10 cellular contexts compared by ENCODE assay signal in genomic region chr15:75149911-75150709, GRCh38. TPM values are rescaled to one million over a fixed set of nuclear protein-coding genes. Genes with fewer than 3 reads are reported as not detected.
A peak's percentile ranks its signal among the peaks of the same experiment; 100 is the strongest.
DNase-seq lines count a peak whose midpoint lies in the region; ATAC-seq, FAIRE-seq and TF ChIP-seq lines count a peak whose summit lies in the region.
"Had no signal": no experiment of that assay in that cellular context is flagged by ENCODE, and none has a peak within 500 bp of the region (broad histone marks: within the 10 kb centered on the region; RNA-seq: fewer than 3 reads in every experiment).

No MANE protein-coding gene starts in this region.

- TF ChIP-seq RAD21 in IMR-90 (IDR thresholded peaks at IDR 0.05; ENCODE audit: low read length) (no peak), K562 (CRISPR knock-in tag; conservative IDR thresholded peaks at IDR 0.05 in 1 of 2, IDR thresholded peaks at IDR 0.05 in 1 of 2) (no peak)

- H3K23ac ChIP-seq in IMR-90 (ENCODE audit: low read depth, low read length) = no peak overlapping the region

- H3K4me3 ChIP-seq in IMR-90 (ENCODE audit: insufficient read depth, low read depth, low read length) (no peak overlapping the region), K562 (no peak overlapping the region), vagina (no peak overlapping the region)

- TF ChIP-seq CTCF in IMR-90 (conservative IDR thresholded peaks at IDR 0.05; ENCODE audit: low read depth, low read length) (no peak), K562 (IDR thresholded peaks at IDR 0.05 in 2 of 3, conservative IDR thresholded peaks at IDR 0.05 in 1 of 3; ENCODE audit: insufficient read depth in 2 of 3, low read depth in 1 of 3, low read length in 3 of 3) (no peak), mesothelial cell of epicardium (IDR thresholded peaks at IDR 0.05; ENCODE audit: unreplicated experiment) (no peak), vagina (IDR thresholded peaks at IDR 0.05) (no peak)

- H3K4me2 ChIP-seq in IMR-90 (ENCODE audit: low read depth, low read length) = no peak overlapping the region
- H3K4me2 ChIP-seq in K562 (ENCODE audit: insufficient read depth, low read length) = no peak overlapping the region

- H4K91ac ChIP-seq in IMR-90 (ENCODE audit: insufficient read depth, low read depth, low read length) = no peak overlapping the region

- peaks cover 3% of the 10 kb centered on the region for H3K36me3 Mint-ChIP-seq in mesothelial cell of epicardium
- H3K36me3 Mint-ChIP-seq: IgD-negative memory B cell had no signal

- no peaks in the 10 kb centered on the region for H3K79me2 ChIP-seq in K562 (ENCODE audit: control insufficient read depth, insufficient read depth, low read length)
- H3K79me2 ChIP-seq: parathyroid adenoma had no signal

- H3K4me3 Mint-ChIP-seq in mesothelial cell of epicardium = no peak overlapping the region
- H3K4me3 Mint-ChIP-seq: IgD-negative memory B cell had no signal

- H3K4me1 ChIP-seq in IMR-90 (ENCODE audit: control insufficient read depth, insufficient read depth, low read length) = no peaks in the 10 kb centered on the region
- H3K4me1 ChIP-seq in K562 (replicated peaks in 1 of 2; ENCODE audit: control insufficient read depth in 2 of 2, insufficient read depth in 2 of 2, low read length in 2 of 2) = peaks cover 8 to 38% of the 10 kb centered on the region in 2 experiments
- H3K4me1 ChIP-seq in vagina = no peaks in the 10 kb centered on the region
- H3K4me1 ChIP-seq: parathyroid adenoma had no signal

- peak; percentile 84 for FAIRE-seq in K562 (lab: Jason Lieb, UNC)

- peak; percentile 94 for DNase-seq in ELR (ENCODE audit: low read depth)
- DNase-seq in IMR-90 = peak; percentile 38
- DNase-seq in K562 (ENCODE audit: extremely low read depth in 1 of 4, low spot score in 3 of 4) = peak in 3 of 4 experiments; percentile 33 to 70 (median 39)
- DNase-seq in mesothelial cell of epicardium (ENCODE audit: low spot score in 2 of 2, unreplicated experiment in 2 of 2) = no peak
- DNase-seq in OCI-M2 (lab: John Stamatoyannopoulos, UW; ENCODE audit: unreplicated experiment) = no peak
- no peak for DNase-seq in vagina (ENCODE audit: extremely low spot score in 2 of 2)
- no peak for DNase-seq in anterior cingulate cortex (lab: John Stamatoyannopoulos, UW)
- no peak for DNase-seq in stimulated activated CD4-positive, alpha-beta T cell treated with anti-CD3 and anti-CD28 coated beads, Interleukin-4, amount 100 ng/mL, for 4 hours

- peaks cover 23% of the 10 kb centered on the region for H3K4me1 Mint-ChIP-seq in mesothelial cell of epicardium

- no peaks in the 10 kb centered on the region; the same call in 1 of the 2 replicates for H3K27me3 ChIP-seq in IMR-90 (ENCODE audit: control insufficient read depth, insufficient read depth, low read length)
- no peaks in the 10 kb centered on the region for H3K27me3 ChIP-seq in K562 (ENCODE audit: control insufficient read depth in 2 of 2, insufficient read depth in 2 of 2, low read length in 2 of 2)
- H3K27me3 ChIP-seq in vagina = no peaks in the 10 kb centered on the region

- POLR2A ChIA-PET in IMR-90 (lab: Charles Lee; ENCODE audit: unreplicated experiment) = no interaction called here
- POLR2A ChIA-PET in K562 (lab: Yijun Ruan, JAX) = interaction anchor here (0.8 to 1.3 kb wide), 2 partner anchors 10 to 84 kb away, joined by 3 read pairs; no protein-coding TSS in a partner anchor

- H2BK20ac ChIP-seq in IMR-90 (ENCODE audit: low read depth, low read length) = no peak overlapping the region

- no peaks in the 10 kb centered on the region for H3K79me1 ChIP-seq in IMR-90 (ENCODE audit: low read depth in 1 of 2, low read length in 2 of 2)

- H2AFZ ChIP-seq in IMR-90 (replicated peaks; ENCODE audit: low read length, poor library complexity) (no peak overlapping the region), K562 (ENCODE audit: low read depth, low read length) (peak overlapping the region; percentile 72)
- H2AFZ ChIP-seq: parathyroid adenoma had no signal

- TF ChIP-seq POLR2A in IMR-90 (IDR thresholded peaks at IDR 0.05; ENCODE audit: low read depth, low read length) = no peak
- no peak for TF ChIP-seq POLR2A in K562 (conservative IDR thresholded peaks at IDR 0.05)
- TF ChIP-seq POLR2A in vagina (IDR thresholded peaks at IDR 0.05) = no peak

- intact Hi-C loops in IMR-90 (cut with micrococcal nuclease) = no loop called here
- intact Hi-C loops in K562 (cut with micrococcal nuclease) = no loop called here
- intact Hi-C loops in vagina (cut with DNase I) = no loop called here

- H4K8ac ChIP-seq in IMR-90 (ENCODE audit: low read depth in 2 of 2, low read length in 2 of 2) = no peak overlapping the region

- in situ Hi-C loops in IMR-90 (cut with MboI; ENCODE audit: low sequenced_read_pairs) = no loop called here
- in situ Hi-C loops in K562 (cut with MboI) = no loop called here

- CTCF ChIA-PET in IMR-90 (lab: Yijun Ruan, JAX) (no interaction called here), K562 (lab: Yijun Ruan, JAX; ENCODE audit: low intra/inter-chr PET ratio) (no interaction called here)

- H3K36me3 ChIP-seq in IMR-90 (ENCODE audit: control insufficient read depth, insufficient read depth, low read length) = no peaks in the 10 kb centered on the region
- H3K36me3 ChIP-seq in K562 (ENCODE audit: control insufficient read depth, insufficient read depth, low read length) = no peaks in the 10 kb centered on the region
- H3K36me3 ChIP-seq in vagina = no peaks in the 10 kb centered on the region

- peaks cover 6% of the 10 kb centered on the region for H3K9me3 Mint-ChIP-seq in mesothelial cell of epicardium

- no peak overlapping the region for H2BK120ac ChIP-seq in IMR-90 (ENCODE audit: low read depth, low read length)

- peaks cover 13% of the 10 kb centered on the region for H3K9me3 ChIP-seq in IMR-90 (ENCODE audit: control insufficient read depth, insufficient read depth, low read length)
- H3K9me3 ChIP-seq in K562 (replicated peaks; ENCODE audit: control insufficient read depth, insufficient read depth, low read depth, low read length) = peaks cover 4% of the 10 kb centered on the region; the same call in 1 of the 2 replicates
- H3K9me3 ChIP-seq in vagina = peaks cover 4% of the 10 kb centered on the region

- peak overlapping the region; percentile 36 for H3K27ac Mint-ChIP-seq in mesothelial cell of epicardium
- H3K27ac Mint-ChIP-seq: IgD-negative memory B cell had no signal

- H4K5ac ChIP-seq in IMR-90 (ENCODE audit: low read depth, low read length) = no peak overlapping the region

- WGBS in IMR-90 (ENCODE audit: extremely low coverage in 2 of 2, insufficient read length in 1 of 2), 2 experiments = no CpG with 5 or more reads among the region's 4 CpGs
- 32% methylated on average over 4 of the region's 4 CpGs for WGBS in K562 (ENCODE audit: insufficient coverage, low coverage, missing lambda C conversion rate)

- no peak overlapping the region for H2AK5ac ChIP-seq in IMR-90 (ENCODE audit: low read depth, low read length)

- H3K56ac ChIP-seq in IMR-90 (ENCODE audit: extremely low read depth, insufficient read depth, low read length) = no peak overlapping the region

- TF ChIP-seq EP300 in K562 (IDR thresholded peaks at IDR 0.05; ENCODE audit: low read length) = peak; percentile 46; the same call in 1 of the 2 replicates

- H2BK15ac ChIP-seq in IMR-90 (ENCODE audit: low read depth, low read length) = no peak overlapping the region

- H3K9ac ChIP-seq in IMR-90 (ENCODE audit: low read depth, low read length) = no peak overlapping the region
- no peak overlapping the region for H3K9ac ChIP-seq in K562 (ENCODE audit: insufficient read depth in 1 of 2, low read depth in 2 of 2, low read length in 2 of 2)
- H3K9ac ChIP-seq: parathyroid adenoma had no signal

- BruUV-seq in IMR-90 (replicated peaks; lab: Mats Ljungman, UMichigan) = no TSS peak
- BruUV-seq in K562 (replicated peaks; lab: Mats Ljungman, UMichigan) = no TSS peak

- peak; percentile 68 for ATAC-seq in IMR-90 (ENCODE audit: low read depth)
- ATAC-seq in K562 = peak; percentile 60

- H2BK5ac ChIP-seq in IMR-90 (ENCODE audit: low read depth, low read length, poor library complexity, severe bottlenecking) = no peak overlapping the region

- no peak overlapping the region for H3K14ac ChIP-seq in IMR-90 (replicated peaks; ENCODE audit: low read depth, low read length)

- dilution Hi-C loops in IMR-90 (cut with HindIII; ENCODE audit: low sequenced_read_pairs, unreplicated experiment) = no loop called here

- H3K18ac ChIP-seq in IMR-90 (ENCODE audit: low read depth, low read length) = no peak overlapping the region; the same call in 1 of the 2 replicates

- no peak overlapping the region for H3K27ac ChIP-seq in IMR-90 (ENCODE audit: insufficient read depth, low read length)
- H3K27ac ChIP-seq in K562 (ENCODE audit: extremely low read depth, low read depth, low read length) = 0 out of 3 replicates have a peak overlapping the region, but pooled peaks have one; percentile 33
- H3K27ac ChIP-seq in vagina = no peak overlapping the region
- H3K27ac ChIP-seq: parathyroid adenoma had no signal

- H3K9me1 ChIP-seq in IMR-90 (ENCODE audit: insufficient read depth, low read length) (no peaks in the 10 kb centered on the region), K562 (ENCODE audit: control insufficient read depth, insufficient read depth, low read length) (no peaks in the 10 kb centered on the region)

- H3K4ac ChIP-seq in IMR-90 (ENCODE audit: low read depth, low read length) = no peak overlapping the region

- no peaks in the 10 kb centered on the region for H3K27me3 Mint-ChIP-seq in mesothelial cell of epicardium (ENCODE audit: low read depth)

- no peak overlapping the region for H2AK9ac ChIP-seq in IMR-90 (replicated peaks; ENCODE audit: low read depth, low read length, poor library complexity)

- H4K20me1 ChIP-seq in IMR-90 (ENCODE audit: insufficient read depth, low read length) = no peaks in the 10 kb centered on the region
- no peaks in the 10 kb centered on the region for H4K20me1 ChIP-seq in K562 (replicated peaks; ENCODE audit: control insufficient read depth, insufficient read depth, low read length)

RNA-seq across cellular contexts. Expression of gene C15orf39, which starts 51.6 kb away (rescaled TPM):
- 1.3 and 1.9 TPM in 2 replicates for total RNA-seq in IMR-90 (2012; rRNA removed)
- polyA plus RNA-seq in IMR-90 (2012; rRNA removed) = 5.7 and 7.0 TPM in 2 replicates
- 3.1 and 5.9 TPM in 2 replicates for polyA plus RNA-seq in IMR-90 (2012; cell fraction: cytosol; rRNA removed)
- 6.0 and 10.0 TPM in 2 replicates for polyA plus RNA-seq in IMR-90 (2012; cell fraction: nucleus; rRNA removed; ENCODE audit: low replicate concordance)
- 16.6 and 54.7 TPM in 2 replicates for total RNA-seq in K562 (2011; cell fraction: chromatin; rRNA removed; ENCODE audit: low replicate concordance)
- 33.4 and 38.0 TPM in 2 replicates for total RNA-seq in K562 (2011; cell fraction: nucleolus; rRNA removed)
- total RNA-seq in K562 (2011; cell fraction: nucleoplasm; rRNA removed) = 26.0 and 26.7 TPM in 2 replicates
- total RNA-seq in K562 (2014; rRNA removed) = 8.7 and 14.4 TPM in 2 replicates
- 1.6 and 2.6 TPM in 2 replicates for total RNA-seq in K562 (2014; rRNA removed; fragmentation: Illumina TruSeq; extraction: Trizol)
- 4.4 and 5.2 TPM in 2 replicates for total RNA-seq in K562 (2015; rRNA removed; fragmentation: Illumina TruSeq; extraction: Trizol)
- total RNA-seq in K562 (2021) = 29.8 and 34.1 TPM in 2 replicates
- 1.9 and 6.4 TPM in 2 replicates for polyA plus RNA-seq in K562 (2011; rRNA removed)
- polyA plus RNA-seq in K562 (2011; cell fraction: cytosol; rRNA removed) = 3.3 and 7.1 TPM in 2 replicates
- polyA plus RNA-seq in K562 (2011; cell fraction: nucleus; rRNA removed) = 11.3 and 15.1 TPM in 2 replicates
- 14.2 and 26.5 TPM in 2 replicates for polyA plus RNA-seq in K562 (2012)
- polyA plus RNA-seq in K562 (2014; fragmentation: Illumina TruSeq; extraction: Trizol) = 11.3 and 17.1 TPM in 2 replicates
- polyA plus RNA-seq in K562 (2014; fragmentation: Nextera tagmentation; extraction: Ambion mirVana) = under 1 TPM; 0.31 to 0.60 TPM
- polyA plus RNA-seq in K562 (2014; rRNA removed) = 7.4 and 7.9 TPM in 2 replicates
- 4.8 and 5.4 TPM in 2 replicates for polyA minus RNA-seq in K562 (2011; rRNA and poly(A)+ RNA removed)
- 15.2 and 22.0 TPM in 2 replicates for polyA minus RNA-seq in K562 (2011; cell fraction: cytosol; rRNA and poly(A)+ RNA removed)
- 15.1 and 18.7 TPM in 2 replicates for polyA minus RNA-seq in K562 (2011; cell fraction: nucleus; rRNA and poly(A)+ RNA removed)
- total RNA-seq in mesothelial cell of epicardium = 62.0 to 66.6 TPM (median 62.2 TPM) in 3 replicates
- 20.9 TPM for total RNA-seq in vagina

Comparison
In these comparisons a context has a peak if more than half of its experiments do, and no peak if none do; other contexts are left out.
1. DNase-seq: peak in ELR (single experiment), IMR-90 (single experiment) and K562 (3 of 4); none in mesothelial cell of epicardium (0 of 2), OCI-M2 (single experiment), vagina (0 of 2), anterior cingulate cortex (0 of 58) and stimulated activated CD4-positive, alpha-beta T cell treated with anti-CD3 and anti-CD28 coated beads, Interleukin-4, amount 100 ng/mL, for 4 hours (0 of 2).